ENCODE assay signal across 10 cellular contexts in the genomic region with DNA sequence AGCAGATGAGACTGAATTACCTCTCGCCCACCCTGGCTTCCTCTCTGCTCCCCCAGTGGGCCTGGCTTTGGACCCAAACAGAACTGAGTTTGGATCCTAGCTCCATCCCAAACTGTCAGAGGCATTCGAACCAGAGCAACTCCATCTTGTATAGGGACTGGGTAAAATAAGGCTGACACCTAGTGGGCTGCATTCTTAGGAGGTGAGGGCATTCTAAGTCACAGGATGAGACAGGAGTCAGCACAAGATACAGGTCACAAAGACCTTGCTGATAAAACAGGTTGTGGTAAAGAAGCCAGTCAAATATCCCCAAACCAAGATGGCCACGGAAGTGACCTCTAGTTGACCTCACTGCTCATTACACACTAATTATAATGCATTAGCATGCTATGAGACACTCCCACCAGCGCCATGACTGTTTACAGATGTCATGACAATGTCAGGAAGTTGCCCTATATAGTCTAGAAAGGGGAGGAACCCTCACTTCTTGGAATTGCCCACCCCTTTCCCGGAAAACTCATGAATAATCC. TPM values are rescaled to one million over a fixed set of nuclear protein-coding genes. Genes with fewer than 3 reads are reported as not detected.
DNase-seq lines count a peak whose midpoint lies in the region; ATAC-seq and TF ChIP-seq lines count a peak whose summit lies in the region.
"Had no signal": no experiment of that assay in that cellular context is flagged by ENCODE, and none has a peak within 500 bp of the region (broad histone marks: within the 10 kb centered on the region; RNA-seq: fewer than 3 reads in every experiment).

No MANE protein-coding gene starts in this region.

- H3F3A ChIP-seq in OCI-LY1 (ENCODE audit: insufficient read depth, low read length): no peaks in the 10 kb centered on the region

- ATAC-seq in HG03139 (IDR thresholded peaks at IDR 0.05; ENCODE audit: unreplicated experiment) (no peak), GM18505 (IDR thresholded peaks at IDR 0.05; ENCODE audit: unreplicated experiment) (no peak)
- ATAC-seq: upper lobe of right lung had no signal

- H4K20me1 ChIP-seq in OCI-LY1 (ENCODE audit: insufficient read depth, low read length): no peaks in the 10 kb centered on the region

- 90% methylated on average over 5 of the region's 5 CpGs for WGBS in liver

- H3K4me3 ChIP-seq in OCI-LY1 (ENCODE audit: low read depth, low read length, poor library complexity, severe bottlenecking) (no peak overlapping the region), liver (ENCODE audit: low read depth in 1 of 3, low read length in 3 of 3) (no peak overlapping the region)
- H3K4me3 ChIP-seq: upper lobe of right lung had no signal

- H2AFZ ChIP-seq in OCI-LY1 (ENCODE audit: low read length): no peak overlapping the region

- no peaks in the 10 kb centered on the region for H3K4me1 ChIP-seq in OCI-LY1 (ENCODE audit: insufficient read depth, low read length, severe bottlenecking)
- no peaks in the 10 kb centered on the region for H3K4me1 ChIP-seq in liver (ENCODE audit: control insufficient read depth in 4 of 4, insufficient read depth in 4 of 4, low read length in 3 of 4)
- H3K4me1 ChIP-seq: upper lobe of right lung had no signal

- H3K9me2 ChIP-seq in OCI-LY1 (ENCODE audit: low read depth, low read length): no peaks in the 10 kb centered on the region

- no peaks in the 10 kb centered on the region for H3K9me3 ChIP-seq in OCI-LY1 (ENCODE audit: low read length)
- H3K9me3 ChIP-seq in liver (ENCODE audit: control insufficient read depth in 4 of 4, low read length in 3 of 4): no peaks in the 10 kb centered on the region
- H3K9me3 ChIP-seq: upper lobe of right lung had no signal

- no peak overlapping the region for H3K4me2 ChIP-seq in OCI-LY1 (ENCODE audit: low read length)
- H3K4me2 ChIP-seq: KMS-11 had no signal

- TF ChIP-seq POLR2A in GM18505 (IDR thresholded peaks at IDR 0.05; ENCODE audit: borderline replicate concordance, extremely low read depth, insufficient read depth, insufficient read length): no peak

- H3K27ac ChIP-seq in OCI-LY1 (ENCODE audit: low read depth, low read length, poor library complexity, severe bottlenecking) (no peak overlapping the region), liver (ENCODE audit: low read depth in 1 of 2, low read length in 2 of 2) (no peak overlapping the region)
- H3K27ac ChIP-seq: KMS-11, upper lobe of right lung had no signal

- TF ChIP-seq CTCF in OCI-LY1 (IDR thresholded peaks at IDR 0.05; ENCODE audit: low read length) (peak; percentile 33; the same call in 1 of the 2 replicates), liver (IDR thresholded peaks at IDR 0.05; ENCODE audit: low read depth, low read length, missing input control) (peak; percentile 17)

- H3K27me3 ChIP-seq in OCI-LY1 (ENCODE audit: insufficient read depth, low read length) (no peaks in the 10 kb centered on the region), liver (ENCODE audit: control insufficient read depth in 4 of 4, insufficient read depth in 4 of 4, low read length in 3 of 4) (no peaks in the 10 kb centered on the region)
- H3K27me3 ChIP-seq: upper lobe of right lung had no signal

- H3K79me2 ChIP-seq in OCI-LY1 (ENCODE audit: insufficient read depth, low read length): no peaks in the 10 kb centered on the region

- H3K36me3 ChIP-seq in OCI-LY1 (ENCODE audit: insufficient read depth, low read length) (no peaks in the 10 kb centered on the region), liver (ENCODE audit: control insufficient read depth in 4 of 4, insufficient read depth in 3 of 4, low read depth in 1 of 4, low read length in 3 of 4) (no peaks in the 10 kb centered on the region)
- H3K36me3 ChIP-seq: upper lobe of right lung had no signal

- TF ChIP-seq RAD21 in liver (IDR thresholded peaks at IDR 0.05): peak; percentile 58 to 71

- no peak overlapping the region for H3K9ac ChIP-seq in OCI-LY1 (ENCODE audit: low read length)
- no peak overlapping the region for H3K9ac ChIP-seq in liver (ENCODE audit: low read depth in 1 of 2, low read length in 2 of 2)
- H3K9ac ChIP-seq: KMS-11 had no signal

- peak; percentile 59 for DNase-seq in EH (ENCODE audit: low read depth)
- peak; percentile 14 for DNase-seq in activated naive CD4-positive, alpha-beta T cell treated with anti-CD3 and anti-CD28 coated beads, Interleukin-2, amount 50 U/mL, for 16 hours
- no peak for DNase-seq in HuH-7.5 (ENCODE audit: low spot score)
- DNase-seq in GM19240 (ENCODE audit: insufficient read length, low spot score): no peak
- DNase-seq: upper lobe of right lung had no signal

TF ChIP-seq in liver, 16 proteins besides CTCF, POLR2A, EP300 and RAD21:
- no peak for TF ChIP-seq EGR1 (IDR thresholded peaks at IDR 0.05; ENCODE audit: low read depth in 2 of 2)
- no peak for TF ChIP-seq SP1 (IDR thresholded peaks at IDR 0.05)
- no peak for TF ChIP-seq FOXA1 (IDR thresholded peaks at IDR 0.05)
- TF ChIP-seq, protein P1, sequence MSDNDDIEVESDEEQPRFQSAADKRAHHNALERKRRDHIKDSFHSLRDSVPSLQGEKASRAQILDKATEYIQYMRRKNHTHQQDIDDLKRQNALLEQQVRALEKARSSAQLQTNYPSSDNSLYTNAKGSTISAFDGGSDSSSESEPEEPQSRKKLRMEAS (IDR thresholded peaks at IDR 0.05): no peak
- no peak for TF ChIP-seq JUND (IDR thresholded peaks at IDR 0.05)
- no peak for TF ChIP-seq GABPA (IDR thresholded peaks at IDR 0.05 in 1 of 2, conservative IDR thresholded peaks at IDR 0.05 in 1 of 2)
- TF ChIP-seq HNF4A (conservative IDR thresholded peaks at IDR 0.05): no peak
- TF ChIP-seq TAF1 (conservative IDR thresholded peaks at IDR 0.05): no peak
- no peak for TF ChIP-seq HNF4G (IDR thresholded peaks at IDR 0.05)
- no peak for TF ChIP-seq ATF3 (IDR thresholded peaks at IDR 0.05)
- TF ChIP-seq YY1 (IDR thresholded peaks at IDR 0.05): no peak
- TF ChIP-seq, protein P2, sequence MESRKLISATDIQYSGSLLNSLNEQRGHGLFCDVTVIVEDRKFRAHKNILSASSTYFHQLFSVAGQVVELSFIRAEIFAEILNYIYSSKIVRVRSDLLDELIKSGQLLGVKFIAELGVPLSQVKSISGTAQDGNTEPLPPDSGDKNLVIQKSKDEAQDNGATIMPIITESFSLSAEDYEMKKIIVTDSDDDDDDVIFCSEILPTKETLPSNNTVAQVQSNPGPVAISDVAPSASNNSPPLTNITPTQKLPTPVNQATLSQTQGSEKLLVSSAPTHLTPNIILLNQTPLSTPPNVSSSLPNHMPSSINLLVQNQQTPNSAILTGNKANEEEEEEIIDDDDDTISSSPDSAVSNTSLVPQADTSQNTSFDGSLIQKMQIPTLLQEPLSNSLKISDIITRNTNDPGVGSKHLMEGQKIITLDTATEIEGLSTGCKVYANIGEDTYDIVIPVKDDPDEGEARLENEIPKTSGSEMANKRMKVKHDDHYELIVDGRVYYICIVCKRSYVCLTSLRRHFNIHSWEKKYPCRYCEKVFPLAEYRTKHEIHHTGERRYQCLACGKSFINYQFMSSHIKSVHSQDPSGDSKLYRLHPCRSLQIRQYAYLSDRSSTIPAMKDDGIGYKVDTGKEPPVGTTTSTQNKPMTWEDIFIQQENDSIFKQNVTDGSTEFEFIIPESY (IDR thresholded peaks at IDR 0.05): no peak
- no peak for TF ChIP-seq FOXA2 (IDR thresholded peaks at IDR 0.05)
- TF ChIP-seq NR2F2 (IDR thresholded peaks at IDR 0.05): no peak
- TF ChIP-seq, protein P3, sequence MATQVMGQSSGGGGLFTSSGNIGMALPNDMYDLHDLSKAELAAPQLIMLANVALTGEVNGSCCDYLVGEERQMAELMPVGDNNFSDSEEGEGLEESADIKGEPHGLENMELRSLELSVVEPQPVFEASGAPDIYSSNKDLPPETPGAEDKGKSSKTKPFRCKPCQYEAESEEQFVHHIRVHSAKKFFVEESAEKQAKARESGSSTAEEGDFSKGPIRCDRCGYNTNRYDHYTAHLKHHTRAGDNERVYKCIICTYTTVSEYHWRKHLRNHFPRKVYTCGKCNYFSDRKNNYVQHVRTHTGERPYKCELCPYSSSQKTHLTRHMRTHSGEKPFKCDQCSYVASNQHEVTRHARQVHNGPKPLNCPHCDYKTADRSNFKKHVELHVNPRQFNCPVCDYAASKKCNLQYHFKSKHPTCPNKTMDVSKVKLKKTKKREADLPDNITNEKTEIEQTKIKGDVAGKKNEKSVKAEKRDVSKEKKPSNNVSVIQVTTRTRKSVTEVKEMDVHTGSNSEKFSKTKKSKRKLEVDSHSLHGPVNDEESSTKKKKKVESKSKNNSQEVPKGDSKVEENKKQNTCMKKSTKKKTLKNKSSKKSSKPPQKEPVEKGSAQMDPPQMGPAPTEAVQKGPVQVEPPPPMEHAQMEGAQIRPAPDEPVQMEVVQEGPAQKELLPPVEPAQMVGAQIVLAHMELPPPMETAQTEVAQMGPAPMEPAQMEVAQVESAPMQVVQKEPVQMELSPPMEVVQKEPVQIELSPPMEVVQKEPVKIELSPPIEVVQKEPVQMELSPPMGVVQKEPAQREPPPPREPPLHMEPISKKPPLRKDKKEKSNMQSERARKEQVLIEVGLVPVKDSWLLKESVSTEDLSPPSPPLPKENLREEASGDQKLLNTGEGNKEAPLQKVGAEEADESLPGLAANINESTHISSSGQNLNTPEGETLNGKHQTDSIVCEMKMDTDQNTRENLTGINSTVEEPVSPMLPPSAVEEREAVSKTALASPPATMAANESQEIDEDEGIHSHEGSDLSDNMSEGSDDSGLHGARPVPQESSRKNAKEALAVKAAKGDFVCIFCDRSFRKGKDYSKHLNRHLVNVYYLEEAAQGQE (IDR thresholded peaks at IDR 0.05): no peak

RNA-seq across cellular contexts. Expression of gene LYRM1, which starts 44.4 kb away (rescaled TPM):
- 10 to 100 TPM; 33.2 to 49.5 TPM for total RNA-seq in liver
- polyA plus RNA-seq in liver: 10 to 100 TPM; 52.0 to 57.3 TPM

RNA-seq across cellular contexts. Expression of gene DCUN1D3, which starts 44.8 kb away (rescaled TPM):
- total RNA-seq in liver: 10 to 100 TPM in 1 of 2 donors, 1 to 10 TPM in 1; 4.9 to 16.8 TPM
- polyA plus RNA-seq in liver: 1 to 10 TPM; 2.7 to 4.6 TPM

Comparison
In these comparisons a context has a peak if more than half of its experiments do, and no peak if none do; other contexts are left out.
1. DNase-seq: peak in EH (single experiment) and activated naive CD4-positive, alpha-beta T cell treated with anti-CD3 and anti-CD28 coated beads, Interleukin-2, amount 50 U/mL, for 16 hours (single experiment); none in HuH-7.5 (single experiment) and GM19240 (single experiment).